In genomic region chr6:162546905-162547304, GRCh38 we compare ENCODE assay signal across 29 cellular contexts.
"Had no signal": no experiment of that assay in that cellular context is flagged by ENCODE, and none has a peak within 500 bp of the region (broad histone marks: within the 10 kb centered on the region; RNA-seq: fewer than 3 reads in every experiment).

No MANE protein-coding gene starts in this region.

- H3K9me3 Mint-ChIP-seq: nephron progenitor cell; stimulated activated naive CD8-positive, alpha-beta T cell treated with anti-CD3 and anti-CD28 coated beads, Interleukin-15, Interleukin-2, amounts not matched to agents 100 ng/mL and 50 ng/mL, for 24 hours had no signal

- DNase-seq: naive thymus-derived CD8-positive, alpha-beta T cell; nephron progenitor cell; nucleus accumbens; posterior cingulate gyrus; psoas muscle; right cardiac atrium; right lobe of liver; sigmoid colon; small intestine; stimulated activated CD4-positive, alpha-beta T cell treated with anti-CD3 and anti-CD28 coated beads, Interleukin-15, amount 100 ng/mL, for 24 hours; stimulated activated CD4-positive, alpha-beta T cell treated with anti-CD3 and anti-CD28 coated beads, Interleukin-2, amount 100 ng/mL, for 24 hours; stimulated activated CD4-positive, alpha-beta T cell treated with anti-CD3 and anti-CD28 coated beads, Interleukin-2, amount 100 ng/mL, for 48 hours; stimulated activated CD4-positive, alpha-beta T cell treated with anti-CD3 and anti-CD28 coated beads, Interleukin-4, amount 100 ng/mL, for 24 hours; stimulated activated naive B cell treated with anti-CD40 and anti-IgM and Interleukin-4, amounts not matched to agents 10 μg/mL and 1 μg/mL and 100 μg/mL, for 72 hours; stimulated activated naive CD4-positive, alpha-beta T cell treated with Interleukin-2 at 50 U/mL for 16 hours; stomach; thyroid gland; trophoblast cell; upper lobe of left lung had no signal

- ATAC-seq: naive thymus-derived CD8-positive, alpha-beta T cell; natural killer cell treated with Interleukin-12 subunit alpha and Interleukin-12 subunit beta and Interleukin-15 and Interleukin-18, amount 100 ng/mL, for 72 hours; psoas muscle; right cardiac atrium; right lobe of liver; stimulated activated effector memory CD8-positive, alpha-beta T cell treated with anti-CD3 and anti-CD28 coated beads, Interleukin-12 subunit alpha, Interleukin-12 subunit beta, amount 100 ng/mL, for 72 hours; stimulated activated naive B cell treated with anti-CD40 and anti-IgM and Interleukin-4, amounts not matched to agents 10 μg/mL and 1 μg/mL and 100 μg/mL, for 72 hours had no signal

- H3K79me2 ChIP-seq: parathyroid adenoma had no signal

- H2AFZ ChIP-seq: parathyroid adenoma had no signal

- H3K9ac ChIP-seq: parathyroid adenoma had no signal

- H3K36me3 Mint-ChIP-seq: stimulated activated effector memory CD8-positive, alpha-beta T cell treated with anti-CD3 and anti-CD28 coated beads, Interleukin-12 subunit alpha, Interleukin-12 subunit beta, amount 100 ng/mL, for 72 hours had no signal

- H3K4me3 ChIP-seq: psoas muscle, right lobe of liver, sigmoid colon, stomach, thoracic aorta, thyroid gland, tibial nerve, upper lobe of left lung, vagina had no signal

- H3K36me3 ChIP-seq: neutrophil, right lobe of liver, stomach, thoracic aorta, thyroid gland, tibial nerve, upper lobe of left lung, vagina had no signal

- H3K4me1 ChIP-seq: parathyroid adenoma, psoas muscle, right lobe of liver, sigmoid colon, thyroid gland, tibial nerve, upper lobe of left lung, vagina had no signal

- H3K4me3 Mint-ChIP-seq: naive thymus-derived CD8-positive, alpha-beta T cell; natural killer cell treated with Interleukin-12 subunit alpha and Interleukin-12 subunit beta and Interleukin-15 and Interleukin-18, amount 100 ng/mL, for 72 hours; nephron progenitor cell; neural crest cell; stimulated activated effector memory CD8-positive, alpha-beta T cell treated with anti-CD3 and anti-CD28 coated beads, Interleukin-12 subunit alpha, Interleukin-12 subunit beta, amount 100 ng/mL, for 72 hours; stimulated activated naive B cell treated with anti-CD40 and anti-IgM and Interleukin-4, amounts not matched to agents 10 μg/mL and 1 μg/mL and 100 μg/mL, for 72 hours; stimulated activated naive CD8-positive, alpha-beta T cell treated with anti-CD3 and anti-CD28 coated beads, Interleukin-15, Interleukin-2, amounts not matched to agents 100 ng/mL and 50 ng/mL, for 24 hours had no signal

- H3K9me3 ChIP-seq: neutrophil, psoas muscle, right lobe of liver, sigmoid colon, stomach, thoracic aorta, thyroid gland, tibial nerve, upper lobe of left lung, vagina had no signal

- H3K27ac Mint-ChIP-seq: naive thymus-derived CD8-positive, alpha-beta T cell; natural killer cell treated with Interleukin-12 subunit alpha and Interleukin-12 subunit beta and Interleukin-15 and Interleukin-18, amount 100 ng/mL, for 72 hours; nephron progenitor cell; progenitor cell of endocrine pancreas; stimulated activated effector memory CD8-positive, alpha-beta T cell treated with anti-CD3 and anti-CD28 coated beads, Interleukin-12 subunit alpha, Interleukin-12 subunit beta, amount 100 ng/mL, for 72 hours; stimulated activated naive B cell treated with anti-CD40 and anti-IgM and Interleukin-4, amounts not matched to agents 10 μg/mL and 1 μg/mL and 100 μg/mL, for 72 hours; stimulated activated naive CD8-positive, alpha-beta T cell treated with anti-CD3 and anti-CD28 coated beads, Interleukin-15, Interleukin-2, amounts not matched to agents 100 ng/mL and 50 ng/mL, for 24 hours had no signal

- H3K27ac ChIP-seq: neutrophil, parathyroid adenoma, psoas muscle, right lobe of liver, sigmoid colon, stomach, thoracic aorta, thyroid gland, tibial nerve, upper lobe of left lung, vagina had no signal

- H3K27me3 ChIP-seq: neutrophil, right lobe of liver, sigmoid colon, stomach, thyroid gland, tibial nerve, upper lobe of left lung, vagina had no signal

- H3K4me1 Mint-ChIP-seq: stimulated activated effector memory CD8-positive, alpha-beta T cell treated with anti-CD3 and anti-CD28 coated beads, Interleukin-12 subunit alpha, Interleukin-12 subunit beta, amount 100 ng/mL, for 72 hours; stimulated activated naive B cell treated with anti-CD40 and anti-IgM and Interleukin-4, amounts not matched to agents 10 μg/mL and 1 μg/mL and 100 μg/mL, for 72 hours had no signal

- H3K27me3 Mint-ChIP-seq: naive thymus-derived CD8-positive, alpha-beta T cell; natural killer cell treated with Interleukin-12 subunit alpha and Interleukin-12 subunit beta and Interleukin-15 and Interleukin-18, amount 100 ng/mL, for 72 hours; progenitor cell of endocrine pancreas; stimulated activated naive B cell treated with anti-CD40 and anti-IgM and Interleukin-4, amounts not matched to agents 10 μg/mL and 1 μg/mL and 100 μg/mL, for 72 hours; stimulated activated naive CD8-positive, alpha-beta T cell treated with anti-CD3 and anti-CD28 coated beads, Interleukin-15, Interleukin-2, amounts not matched to agents 100 ng/mL and 50 ng/mL, for 24 hours had no signal
